ENCODE assay signal across 8 cellular contexts in genomic region chr1:45583264-45583665, GRCh38. TPM values are rescaled to one million over a fixed set of nuclear protein-coding genes. Genes with fewer than 3 reads are reported as not detected.
DNase-seq lines count a peak whose midpoint lies in the region; ATAC-seq and TF ChIP-seq lines count a peak whose summit lies in the region.

No MANE protein-coding gene starts in this region.

- H3K9me3 ChIP-seq in left ventricle myocardium inferior (replicated peaks), result no peaks in the 10 kb centered on the region

- TF ChIP-seq CTCF in GM12865 (IDR thresholded peaks at IDR 0.05; ENCODE audit: insufficient read depth, low read depth, low read length, missing control alignments), result no peak
- TF ChIP-seq CTCF in left ventricle myocardium inferior (IDR thresholded peaks at IDR 0.05; ENCODE audit: borderline replicate concordance), result no peak

- H3K4me1 ChIP-seq in left ventricle myocardium inferior, result peaks cover 37% of the 10 kb centered on the region

- H3K36me3 ChIP-seq in left ventricle myocardium inferior, result no peaks in the 10 kb centered on the region

- H3K27ac ChIP-seq in left ventricle myocardium inferior (replicated peaks), result peak overlapping the region; percentile 97

- intact Hi-C loops in left ventricle myocardium inferior (cut with micrococcal nuclease) (loop anchor here (10.0 kb wide), 1 partner anchor 102 kb away; the partner anchor contains the start of genes GPBP1L1 and TMEM69), posterior vena cava (cut with DNase I) (no loop called here)

- peak; percentile 99 for DNase-seq in GM12865 (ENCODE audit: low read depth)
- DNase-seq in NCI-H1417 treated with DMSO at 0.1 percent for 48 hours (lab: John Stamatoyannopoulos, UW), result peak; percentile 69
- DNase-seq in T follicular helper cell (ENCODE audit: low read depth), result peak; percentile 91
- peak in 55 of 56 donors; percentile 73 to 97 (median 92) for DNase-seq in amygdala (lab: John Stamatoyannopoulos, UW)
- DNase-seq in left ventricle myocardium inferior, result peak; percentile 94
- DNase-seq in posterior vena cava (ENCODE audit: low spot score), result peak; percentile 98
- DNase-seq in ureter (ENCODE audit: low spot score), result peak; percentile 96

- H3K27me3 ChIP-seq in left ventricle myocardium inferior (ENCODE audit: low read depth), result no peaks in the 10 kb centered on the region

- peak overlapping the region; percentile 98 for H3K4me3 ChIP-seq in GM12865 (ENCODE audit: low read depth, low read length)
- peak overlapping the region; percentile 92 for H3K4me3 ChIP-seq in left ventricle myocardium inferior

- ATAC-seq in HG02798 (IDR thresholded peaks at IDR 0.05; ENCODE audit: poor library complexity, unreplicated experiment), result peak; percentile 74

RNA-seq across cellular contexts. Expression of gene NASP, which starts 0.6 kb away (rescaled TPM):
- total RNA-seq in left ventricle myocardium inferior, result 34.5 TPM
- 10 to 100 TPM; 36.7 to 45.5 TPM for total RNA-seq in posterior vena cava
- total RNA-seq in ureter, result 82.1 TPM

RNA-seq across cellular contexts. Expression of gene AKR1A1, which starts 32.6 kb away (rescaled TPM):
- total RNA-seq in left ventricle myocardium inferior (45.4 TPM), posterior vena cava (100 to 1,000 TPM in 1 of 2 donors, 10 to 100 TPM in 1; 97.2 to 119 TPM), ureter (120 TPM)

RNA-seq across cellular contexts. Expression of gene CCDC17, which starts 40.6 kb away (rescaled TPM):
- 1.2 TPM for total RNA-seq in left ventricle myocardium inferior
- total RNA-seq in posterior vena cava, result 1 to 10 TPM; 1.5 to 2.3 TPM
- 2.4 TPM for total RNA-seq in ureter

Comparison
In these comparisons a context has a peak if more than half of its experiments do, and no peak if none do; other contexts are left out.
1. Peak in every context shown above with its lines: DNase-seq, ATAC-seq, H3K4me3 ChIP-seq and H3K27ac ChIP-seq.